16 cellular contexts compared by ENCODE assay signal in genomic region chr1:47637111-47637685, GRCh38.
"Had no signal": no experiment of that assay in that cellular context is flagged by ENCODE, and none has a peak within 500 bp of the region (broad histone marks: within the 10 kb centered on the region; RNA-seq: fewer than 3 reads in every experiment).

No MANE protein-coding gene starts in this region.

- H3K27me3 ChIP-seq: adrenal gland, ovary had no signal

- H3K9me3 ChIP-seq: adrenal gland, heart right ventricle, left ventricle myocardium inferior, ovary, stomach, thoracic aorta had no signal

- H3K36me3 ChIP-seq: adrenal gland, heart right ventricle, left ventricle myocardium inferior, ovary, stomach, thoracic aorta had no signal

- H3K4me1 ChIP-seq: adrenal gland, heart right ventricle, left ventricle myocardium inferior, stomach had no signal

- H3K27ac ChIP-seq: adrenal gland, heart right ventricle, left ventricle myocardium inferior, ovary, stomach, thoracic aorta had no signal

- H3K4me3 ChIP-seq: adrenal gland, heart right ventricle, left ventricle myocardium inferior, ovary, stomach, thoracic aorta had no signal

- DNase-seq: activated B cell treated with CpG ODN at 0.5 μM for 24 hours; activated CD4-positive, alpha-beta T cell treated with anti-CD3 and anti-CD28 coated beads, Interleukin-2, amount 10 ng/mL, durations not matched to agents 7 days and 5 days; activated naive CD4-positive, alpha-beta T cell treated with anti-CD3 and anti-CD28 coated beads, Interleukin-2, amount 50 U/mL, for 16 hours; activated T-cell treated with anti-CD3 and anti-CD28 coated beads for 4 hours; adrenal gland; endodermal cell; foreskin melanocyte; heart right ventricle; left ventricle myocardium inferior; mesendoderm; nephron progenitor cell; ovary; stimulated activated CD4-positive, alpha-beta T cell treated with anti-CD3 and anti-CD28 coated beads, Interleukin-15, amount 100 ng/mL, for 24 hours; stimulated activated CD4-positive, alpha-beta T cell treated with anti-CD3 and anti-CD28 coated beads, Interleukin-4, amount 100 ng/mL, for 4 hours; stomach had no signal
